In the genomic region with DNA sequence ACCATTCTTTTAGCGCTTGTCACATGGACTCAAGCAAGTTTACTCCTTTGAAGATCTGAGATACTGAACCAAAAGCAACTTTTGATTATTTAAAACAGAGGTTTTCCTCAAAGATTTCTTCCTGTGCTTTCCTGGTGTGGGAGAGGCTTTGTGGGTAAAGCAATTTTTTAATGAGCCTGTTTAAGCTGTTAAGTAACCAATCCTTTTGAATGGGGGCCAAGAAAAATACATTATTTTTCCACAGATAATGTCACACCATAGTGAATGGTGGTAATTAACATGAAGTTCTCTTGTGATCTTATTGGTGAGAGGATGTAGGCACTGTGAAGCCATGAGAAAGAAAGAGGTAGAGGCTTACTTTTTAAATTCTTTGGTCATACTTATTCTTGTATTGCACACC, we compare ENCODE assay signal across 20 cellular contexts. TPM values are rescaled to one million over a fixed set of nuclear protein-coding genes. Genes with fewer than 3 reads are reported as not detected.
DNase-seq lines count a peak whose midpoint lies in the region; ATAC-seq and TF ChIP-seq lines count a peak whose summit lies in the region.
"Had no signal": no experiment of that assay in that cellular context is flagged by ENCODE, and none has a peak within 500 bp of the region (broad histone marks: within the 10 kb centered on the region; RNA-seq: fewer than 3 reads in every experiment).

No MANE protein-coding gene starts in this region.

- H3K27ac ChIP-seq in A673 (ENCODE audit: low read depth, low read length, poor library complexity, severe bottlenecking) (no peak overlapping the region), left lung (no peak overlapping the region)
- H3K27ac ChIP-seq: 22Rv1, A549, BLaER1, GM23248 had no signal

- peak overlapping the region; percentile 70 for H3K27ac Mint-ChIP-seq in neural crest cell (ENCODE audit: unreplicated experiment)
- H3K27ac Mint-ChIP-seq: CD8-positive, alpha-beta T cell; HFFc6; IgD-negative memory B cell had no signal

- ATAC-seq in GM21717 (IDR thresholded peaks at IDR 0.05; ENCODE audit: unreplicated experiment) (no peak), left lung (no peak)
- ATAC-seq: A549; CD8-positive, alpha-beta T cell; HepG2 had no signal

- intact Hi-C loops in A673 (cut with micrococcal nuclease; ENCODE audit: unreplicated experiment) = no loop called here
- intact Hi-C loops in left lung (cut with DNase I) = no loop called here

- peaks cover 7% of the 10 kb centered on the region for H3K4me1 ChIP-seq in A673 (ENCODE audit: insufficient read depth, low read length, poor library complexity, severe bottlenecking)
- no peaks in the 10 kb centered on the region for H3K4me1 ChIP-seq in left lung
- H3K4me1 ChIP-seq: A549, BLaER1 had no signal

- TF ChIP-seq CTCF in A673 (conservative IDR thresholded peaks at IDR 0.05; ENCODE audit: low read depth, low read length) (no peak), neural crest cell (conservative IDR thresholded peaks at IDR 0.05) (no peak), left lung (IDR thresholded peaks at IDR 0.05) (no peak)

- peaks cover 21% of the 10 kb centered on the region for H3K4me1 Mint-ChIP-seq in neural crest cell

- DNase-seq in NCI-H1092 treated with DMSO at 0.1 percent for 48 hours (lab: John Stamatoyannopoulos, UW) (peak; percentile 19), NCI-H1092 (lab: John Stamatoyannopoulos, UW) (no peak), A673 (ENCODE audit: low spot score) (peak; percentile 33), astrocyte of the hippocampus (ENCODE audit: low read depth, low spot score) (peak; percentile 17), neural crest cell (ENCODE audit: low read depth, low spot score) (no peak), left lung (no peak)
- DNase-seq: CD8-positive, alpha-beta T cell; DMS 273 treated with DMSO at 0.1 percent for 48 hours; DMS53; DND-41; EL; GM23248; HCEC 1CT; HFFc6 had no signal

- no peak overlapping the region for H3K4me3 ChIP-seq in A673 (ENCODE audit: low read depth, low read length, poor library complexity, severe bottlenecking)
- no peak overlapping the region for H3K4me3 ChIP-seq in left lung
- H3K4me3 ChIP-seq: A549, BLaER1, GM23248 had no signal

- CTCF ChIA-PET in A673 (lab: Charles Lee) = no interaction called here

- H3K27me3 Mint-ChIP-seq in neural crest cell (ENCODE audit: low read depth) = no peaks in the 10 kb centered on the region
- H3K27me3 Mint-ChIP-seq: IgD-negative memory B cell had no signal

- BruUV-seq in A673 (replicated peaks; lab: Mats Ljungman, UMichigan) = no TSS peak

- H3K9me3 ChIP-seq in A673 (ENCODE audit: low read depth, low read length, poor library complexity, severe bottlenecking) = no peaks in the 10 kb centered on the region
- H3K9me3 ChIP-seq in left lung = no peaks in the 10 kb centered on the region
- H3K9me3 ChIP-seq: A549, BLaER1 had no signal

- no peaks in the 10 kb centered on the region for H3K36me3 ChIP-seq in A673 (ENCODE audit: insufficient read depth, low read length, poor library complexity, severe bottlenecking)
- H3K36me3 ChIP-seq in left lung = no peaks in the 10 kb centered on the region
- H3K36me3 ChIP-seq: BLaER1 had no signal

- peaks cover 5% of the 10 kb centered on the region for H3K9me3 Mint-ChIP-seq in neural crest cell
- H3K9me3 Mint-ChIP-seq: CD8-positive, alpha-beta T cell; HFFc6 had no signal

- no peak overlapping the region for H3K4me3 Mint-ChIP-seq in neural crest cell
- H3K4me3 Mint-ChIP-seq: CD8-positive, alpha-beta T cell; HFFc6; IgD-negative memory B cell had no signal

- H3K36me3 Mint-ChIP-seq in neural crest cell (ENCODE audit: low read depth) = no peaks in the 10 kb centered on the region
- H3K36me3 Mint-ChIP-seq: CD8-positive, alpha-beta T cell; IgD-negative memory B cell had no signal

- peaks cover 7% of the 10 kb centered on the region for H3K27me3 ChIP-seq in A673 (replicated peaks; ENCODE audit: insufficient read depth, low read depth, low read length, poor library complexity)
- no peaks in the 10 kb centered on the region for H3K27me3 ChIP-seq in left lung
- H3K27me3 ChIP-seq: BLaER1 had no signal

- POLR2A ChIA-PET in A673 (lab: Charles Lee; ENCODE audit: low non-redundant PET) = no interaction called here

RNA-seq across cellular contexts. Expression of gene OBI1, which starts 55.8 kb away (rescaled TPM):
- 24.2 and 24.3 TPM in 2 replicates for total RNA-seq in A673 (2021)
- total RNA-seq in neural crest cell = 26.1 and 28.4 TPM in 2 replicates
- total RNA-seq in left lung = 1 to 10 TPM; 7.1 to 9.6 TPM

Comparison
In these comparisons a context has a peak if more than half of its experiments do, and no peak if none do; other contexts are left out.
1. DNase-seq: peak in NCI-H1092 treated with DMSO at 0.1 percent for 48 hours (single experiment), A673 (single experiment) and astrocyte of the hippocampus (single experiment); none in NCI-H1092 (single experiment), neural crest cell (single experiment) and left lung (0 of 2).